Comparison of ENCODE assay signal across 8 cellular contexts in the genomic region with DNA sequence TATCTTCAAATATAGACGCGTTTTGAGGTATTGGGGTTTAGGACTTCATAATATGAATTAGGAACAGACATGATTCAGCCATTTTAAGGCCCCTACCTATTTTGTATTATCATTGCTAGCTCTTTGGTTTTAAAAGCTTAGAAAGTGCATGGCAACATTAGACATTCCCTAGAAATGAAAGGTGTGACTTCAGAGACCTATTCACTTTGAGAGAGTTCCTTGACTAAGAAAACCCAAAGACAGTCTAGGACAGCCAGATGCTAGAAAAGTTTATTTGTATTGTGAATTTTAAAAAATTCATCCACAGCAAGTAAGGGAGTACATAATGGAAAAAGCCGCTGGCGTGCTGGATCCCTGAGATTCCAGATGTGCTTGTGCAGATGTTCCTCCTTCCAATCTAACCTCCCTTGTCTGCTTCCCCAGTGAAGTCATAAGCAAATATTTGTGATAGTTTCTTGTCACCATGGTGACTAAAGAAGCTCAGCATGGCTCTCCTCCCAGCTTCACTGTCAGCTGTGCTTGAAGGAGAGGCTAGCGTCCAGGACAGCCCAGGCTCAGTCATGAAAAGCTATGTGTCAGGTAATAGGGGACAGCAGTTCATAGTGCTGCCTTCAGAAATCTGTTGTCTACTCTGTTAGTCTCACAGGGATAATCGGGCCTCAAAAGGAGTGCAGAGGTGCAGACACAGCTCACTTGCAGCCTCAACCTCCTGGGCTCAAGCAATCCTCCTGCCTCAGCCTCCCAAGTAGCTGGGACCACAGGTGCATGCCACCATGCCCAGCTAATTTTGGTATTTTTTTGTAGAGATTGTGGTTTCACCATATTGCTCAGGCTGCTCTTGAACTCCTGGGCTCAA. TPM values are rescaled to one million over a fixed set of nuclear protein-coding genes. Genes with fewer than 3 reads are reported as not detected.
DNase-seq lines count a peak whose midpoint lies in the region; TF ChIP-seq lines count a peak whose summit lies in the region.

No MANE protein-coding gene starts in this region.

- DNase-seq in AG20443 (ENCODE audit: low spot score) (peak; percentile 94), LNCaP clone FGC (ENCODE audit: low read depth) (peak; percentile 82), ecto neural progenitor cell (ENCODE audit: low spot score) (peak; percentile 47), NCI-H446 (lab: John Stamatoyannopoulos, UW) (no peak), UCSD-AML1 (lab: John Stamatoyannopoulos, UW; ENCODE audit: unreplicated experiment) (no peak), NCI-H1105 (lab: John Stamatoyannopoulos, UW) (no peak)
- no peak for DNase-seq in activated CD4-positive, alpha-beta memory T cell treated with anti-CD3 and anti-CD28 coated beads for 36 hours

- intact Hi-C loops in activated CD4-positive, alpha-beta memory T cell treated with anti-CD3 and anti-CD28 coated beads for 36 hours (cut with micrococcal nuclease) = no loop called here

- H3K4me1 ChIP-seq in mesodermal cell (ENCODE audit: control insufficient read depth, insufficient read depth, low read length, poor library complexity, severe bottlenecking) = peaks cover 10% of the 10 kb centered on the region

- no peak overlapping the region for H3K4me3 Mint-ChIP-seq in activated CD4-positive, alpha-beta memory T cell treated with anti-CD3 and anti-CD28 coated beads for 36 hours

- 40 to 82% methylated on average over 1 of the region's 6 CpGs for WGBS in mesodermal cell (ENCODE audit: insufficient coverage in 2 of 2), 2 experiments

- H3K27ac ChIP-seq in mesodermal cell (ENCODE audit: low read depth, low read length, severe bottlenecking) = peak overlapping the region; percentile 55

- no peak overlapping the region for H3K27ac Mint-ChIP-seq in activated CD4-positive, alpha-beta memory T cell treated with anti-CD3 and anti-CD28 coated beads for 36 hours

- TF ChIP-seq CTCF in LNCaP clone FGC (IDR thresholded peaks at IDR 0.05; ENCODE audit: control insufficient read depth, extremely low read depth, insufficient read depth) = no peak

- CTCF ChIA-PET in activated CD4-positive, alpha-beta memory T cell treated with anti-CD3 and anti-CD28 coated beads for 36 hours (lab: Charles Lee) = no interaction called here

- H3K4me3 ChIP-seq in LNCaP clone FGC (ENCODE audit: low read depth, low read length) = no peak overlapping the region
- H3K4me3 ChIP-seq in mesodermal cell (ENCODE audit: extremely low read depth, insufficient read depth, low read length, poor library complexity, severe bottlenecking) = no peak overlapping the region

- peaks cover 9% of the 10 kb centered on the region for H3K36me3 Mint-ChIP-seq in activated CD4-positive, alpha-beta memory T cell treated with anti-CD3 and anti-CD28 coated beads for 36 hours

- no peaks in the 10 kb centered on the region for H3K27me3 Mint-ChIP-seq in activated CD4-positive, alpha-beta memory T cell treated with anti-CD3 and anti-CD28 coated beads for 36 hours

- POLR2A ChIA-PET in activated CD4-positive, alpha-beta memory T cell treated with anti-CD3 and anti-CD28 coated beads for 36 hours (lab: Charles Lee) = interaction anchor here (0.6 kb wide), 1 partner anchor 20 kb away, joined by 4 read pairs; no protein-coding TSS in a partner anchor

- H3K36me3 ChIP-seq in mesodermal cell (ENCODE audit: control insufficient read depth, insufficient read depth, low read length) = peaks cover 21% of the 10 kb centered on the region

- H3K9me3 Mint-ChIP-seq in activated CD4-positive, alpha-beta memory T cell treated with anti-CD3 and anti-CD28 coated beads for 36 hours = peaks cover 2% of the 10 kb centered on the region

- peaks cover 61% of the 10 kb centered on the region for H3K4me1 Mint-ChIP-seq in activated CD4-positive, alpha-beta memory T cell treated with anti-CD3 and anti-CD28 coated beads for 36 hours (ENCODE audit: low read depth)

- peaks cover 4% of the 10 kb centered on the region for H3K9me3 ChIP-seq in mesodermal cell (ENCODE audit: control insufficient read depth, low read length)

RNA-seq across cellular contexts. Expression of a gene that starts 34.8 kb away (rescaled TPM):
- polyA plus RNA-seq in mesodermal cell (2013, experiment 1 of 2) = 37.3 TPM
- polyA plus RNA-seq in mesodermal cell (2013, experiment 2 of 2) = 31.7 TPM
- 10 to 100 TPM; 69.8 to 77.6 TPM for total RNA-seq in activated CD4-positive, alpha-beta memory T cell treated with anti-CD3 and anti-CD28 coated beads for 36 hours

RNA-seq across cellular contexts. Expression of a gene that starts 36.8 kb away (rescaled TPM):
- 34.1 TPM for polyA plus RNA-seq in mesodermal cell (2013, experiment 1 of 2)
- polyA plus RNA-seq in mesodermal cell (2013, experiment 2 of 2) = 28.4 TPM
- 10 to 100 TPM; 77.4 to 78.2 TPM for total RNA-seq in activated CD4-positive, alpha-beta memory T cell treated with anti-CD3 and anti-CD28 coated beads for 36 hours

RNA-seq across cellular contexts. Expression of a gene that starts 57.7 kb away (rescaled TPM):
- polyA plus RNA-seq in mesodermal cell (2013, experiment 1 of 2) = 30.2 TPM
- polyA plus RNA-seq in mesodermal cell (2013, experiment 2 of 2) = 33.3 TPM
- total RNA-seq in activated CD4-positive, alpha-beta memory T cell treated with anti-CD3 and anti-CD28 coated beads for 36 hours = 10 to 100 TPM; 13.4 to 14.8 TPM

Comparison
In these comparisons a context has a peak if more than half of its experiments do, and no peak if none do; other contexts are left out.
1. DNase-seq: peak in AG20443 (single experiment), LNCaP clone FGC (single experiment) and ecto neural progenitor cell (single experiment); none in NCI-H446 (0 of 2), UCSD-AML1 (single experiment), NCI-H1105 (single experiment) and activated CD4-positive, alpha-beta memory T cell treated with anti-CD3 and anti-CD28 coated beads for 36 hours (single experiment).